In the genomic region with DNA sequence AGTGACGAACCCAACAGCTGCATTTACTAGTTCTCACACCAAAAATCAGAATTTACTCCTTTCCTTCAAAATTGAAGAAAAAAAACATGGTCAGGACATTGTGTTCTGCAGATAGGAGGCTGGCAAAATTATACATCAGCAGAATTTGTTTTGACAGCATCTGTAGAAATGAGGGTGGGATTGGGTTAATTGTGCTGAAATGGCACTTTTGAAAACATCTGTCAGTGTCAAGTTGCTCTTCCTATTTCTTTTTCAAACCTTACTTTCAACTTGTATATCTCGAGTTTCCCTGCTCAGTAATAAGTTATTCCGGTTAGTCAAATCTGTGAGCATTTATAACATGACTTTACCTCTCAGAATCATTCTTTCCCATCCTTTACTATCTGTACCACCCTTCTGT, we compare ENCODE assay signal across 29 cellular contexts. TPM values are rescaled to one million over a fixed set of nuclear protein-coding genes. Genes with fewer than 3 reads are reported as not detected.
"Had no signal": no experiment of that assay in that cellular context is flagged by ENCODE, and none has a peak within 500 bp of the region (broad histone marks: within the 10 kb centered on the region; RNA-seq: fewer than 3 reads in every experiment).

No MANE protein-coding gene starts in this region.

- H3K27ac Mint-ChIP-seq: activated B cell treated with CpG ODN at 0.5 μM for 24 hours; activated CD4-positive, alpha-beta memory T cell treated with anti-CD3 and anti-CD28 coated beads for 36 hours; activated CD8-positive, alpha-beta memory T cell treated with anti-CD3 and anti-CD28 coated beads, Interleukin-2, amount 10 ng/mL, durations not matched to agents 7 days and 5 days; activated naive CD8-positive, alpha-beta T cell treated with anti-CD3 and anti-CD28 coated beads for 36 hours; T-helper 17 cell had no signal

- H3K27me3 Mint-ChIP-seq: activated B cell treated with CpG ODN at 0.5 μM for 24 hours; activated CD4-positive, alpha-beta memory T cell treated with anti-CD3 and anti-CD28 coated beads for 36 hours; activated CD8-positive, alpha-beta memory T cell treated with anti-CD3 and anti-CD28 coated beads, Interleukin-2, amount 10 ng/mL, durations not matched to agents 7 days and 5 days; activated naive CD8-positive, alpha-beta T cell treated with anti-CD3 and anti-CD28 coated beads for 36 hours; T-helper 17 cell had no signal

- DNase-seq: activated B cell treated with CpG ODN at 0.5 μM for 24 hours; activated CD4-positive, alpha-beta memory T cell treated with anti-CD3 and anti-CD28 coated beads for 36 hours; activated CD4-positive, alpha-beta T cell treated with anti-CD3 and anti-CD28 coated beads for 4 hours; activated CD4-positive, alpha-beta T cell treated with anti-CD3 and anti-CD28 coated beads, Interleukin-2, amount 50 U/mL, for 1 hour; activated CD4-positive, CD25-positive, alpha-beta regulatory T cell treated with anti-CD3 and anti-CD28 coated beads, Interleukin-2, amount 50 U/mL, for 72 hours; activated CD8-positive, alpha-beta memory T cell treated with anti-CD3 and anti-CD28 coated beads, Interleukin-2, amount 10 ng/mL, durations not matched to agents 7 days and 5 days; activated CD8-positive, alpha-beta memory T cell treated with anti-CD3 and anti-CD28 coated beads, Interleukin-2, amount 50 U/mL, for 48 hours; activated effector memory CD4-positive, alpha-beta T cell treated with Interleukin-2 at 50 U/mL for 16 hours; activated naive CD4-positive, alpha-beta T cell treated with anti-CD3 and anti-CD28 coated beads, Interleukin-2, amount 50 U/mL, for 16 hours; activated naive CD8-positive, alpha-beta T cell treated with anti-CD3 and anti-CD28 coated beads for 36 hours; activated T-cell treated with anti-CD3 and anti-CD28 coated beads, Interleukin-2, amount 50 U/mL, for 48 hours; amniotic stem cell; aorta; Kasumi-1; MG63; MV-4-11; NCI-H1092; NCI-H1436 treated with DMSO at 0.1 percent for 48 hours; NCI-H1694 treated with DMSO at 0.1 percent for 48 hours; NCI-H2029; NCI-H345; NCI-H524 treated with DMSO at 0.1 percent for 48 hours; SHP77; SJCRH30; T-helper 17 cell had no signal

- H3K4me1 ChIP-seq: SJCRH30 had no signal

- H3K4me1 Mint-ChIP-seq: activated CD8-positive, alpha-beta memory T cell treated with anti-CD3 and anti-CD28 coated beads, Interleukin-2, amount 10 ng/mL, durations not matched to agents 7 days and 5 days had no signal

- H3K4me3 ChIP-seq: MG63, SJCRH30, SK-N-MC had no signal

- H3K4me3 Mint-ChIP-seq: activated B cell treated with CpG ODN at 0.5 μM for 24 hours; activated CD4-positive, alpha-beta memory T cell treated with anti-CD3 and anti-CD28 coated beads for 36 hours; activated CD8-positive, alpha-beta memory T cell treated with anti-CD3 and anti-CD28 coated beads, Interleukin-2, amount 10 ng/mL, durations not matched to agents 7 days and 5 days; activated naive CD8-positive, alpha-beta T cell treated with anti-CD3 and anti-CD28 coated beads for 36 hours; T-helper 17 cell had no signal

- H3K9me3 Mint-ChIP-seq: activated B cell treated with CpG ODN at 0.5 μM for 24 hours; activated CD4-positive, alpha-beta memory T cell treated with anti-CD3 and anti-CD28 coated beads for 36 hours; activated naive CD8-positive, alpha-beta T cell treated with anti-CD3 and anti-CD28 coated beads for 36 hours had no signal

- ATAC-seq: activated CD8-positive, alpha-beta memory T cell treated with anti-CD3 and anti-CD28 coated beads, Interleukin-2, amount 10 ng/mL, durations not matched to agents 7 days and 5 days; Panc1; T-helper 17 cell had no signal

- H3K27ac ChIP-seq: SJCRH30, SK-N-MC, VCaP had no signal

- H3K9me3 ChIP-seq: MG63, SJCRH30 had no signal

- H3K27me3 ChIP-seq: MG63, SJCRH30 had no signal

RNA-seq across cellular contexts. Expression of a gene that starts 40.4 kb away (rescaled TPM):
- total RNA-seq: activated B cell treated with CpG ODN at 0.5 μM for 24 hours, RPMI7951, T-helper 17 cell had no signal
